ENCODE assay signal across 9 cellular contexts in genomic region chr14:21136024-21136423, GRCh38. TPM values are rescaled to one million over a fixed set of nuclear protein-coding genes. Genes with fewer than 3 reads are reported as not detected.
DNase-seq lines count a peak whose midpoint lies in the region; ATAC-seq and TF ChIP-seq lines count a peak whose summit lies in the region.
"Had no signal": no experiment of that assay in that cellular context is flagged by ENCODE, and none has a peak within 500 bp of the region (broad histone marks: within the 10 kb centered on the region; RNA-seq: fewer than 3 reads in every experiment).

No MANE protein-coding gene starts in this region.

- H3K36me3 ChIP-seq in OCI-LY7 (ENCODE audit: insufficient read depth, low read length) (no peaks in the 10 kb centered on the region), stomach (no peaks in the 10 kb centered on the region)

- H3K27ac ChIP-seq in OCI-LY7 (ENCODE audit: low read depth, low read length, poor library complexity, severe bottlenecking) = no peak overlapping the region
- no peak overlapping the region for H3K27ac ChIP-seq in stomach

- H3K4me3 ChIP-seq in OCI-LY7 (ENCODE audit: low read depth, low read length, poor library complexity, severe bottlenecking) (no peak overlapping the region), fibroblast of mammary gland (ENCODE audit: control insufficient read depth, low read depth, low read length) (no peak overlapping the region), stomach (no peak overlapping the region)

- no peaks in the 10 kb centered on the region for H3K9me2 ChIP-seq in OCI-LY7 (ENCODE audit: insufficient read depth, low read length)

- H3K4me2 ChIP-seq in OCI-LY7 (ENCODE audit: low read length) = no peak overlapping the region

- CTCF ChIA-PET in OCI-LY7 (lab: Charles Lee; ENCODE audit: unreplicated experiment) = no interaction called here

- H2AFZ ChIP-seq in OCI-LY7 (ENCODE audit: low read length) = no peak overlapping the region

- H3K27me3 ChIP-seq in stomach = no peaks in the 10 kb centered on the region

- POLR2A ChIA-PET in OCI-LY7 (lab: Charles Lee) = no interaction called here

- TF ChIP-seq POLR2A in stomach (IDR thresholded peaks at IDR 0.05) = no peak

- H4K20me1 ChIP-seq in OCI-LY7 (ENCODE audit: insufficient read depth, low read length) = no peaks in the 10 kb centered on the region

- H3K9me3 ChIP-seq in OCI-LY7 (ENCODE audit: low read length) (no peaks in the 10 kb centered on the region), stomach (no peaks in the 10 kb centered on the region)

- no TSS peak for BruUV-seq in OCI-LY7 (replicated peaks; lab: Mats Ljungman, UMichigan)

- H3K4me1 ChIP-seq in OCI-LY7 (ENCODE audit: insufficient read depth, low read length, poor library complexity, severe bottlenecking) (no peaks in the 10 kb centered on the region), stomach (no peaks in the 10 kb centered on the region)

- DNase-seq in ACHN (peak; percentile 33), GM13976 (ENCODE audit: low spot score) (peak; percentile 60), OCI-LY7 (ENCODE audit: low spot score) (peak; percentile 50), fibroblast of mammary gland (ENCODE audit: low read depth) (peak; percentile 34), stomach (no peak), putamen (ENCODE audit: low spot score) (no peak)

- TF ChIP-seq CTCF in GM13976 (IDR thresholded peaks at IDR 0.05; ENCODE audit: borderline replicate concordance, control extremely low read depth, extremely low read depth, insufficient read depth, missing control alignments) (peak; percentile 42), OCI-LY7 (conservative IDR thresholded peaks at IDR 0.05; ENCODE audit: low read length) (peak; percentile 95), fibroblast of mammary gland (conservative IDR thresholded peaks at IDR 0.05; ENCODE audit: control insufficient read depth, insufficient read depth, low read depth, low read length) (peak; percentile 68), stomach (IDR thresholded peaks at IDR 0.05) (peak in 4 of 7 experiments; percentile 23 to 65 (median 38))

- ATAC-seq in HG03342 (IDR thresholded peaks at IDR 0.05; ENCODE audit: unreplicated experiment) (no peak), HG02885 (IDR thresholded peaks at IDR 0.05; ENCODE audit: poor library complexity, unreplicated experiment) (no peak)

- WGBS in stomach, 5 donors = 4 to 22% (median 18%) methylated on average over 1 of the region's 1 CpG

- intact Hi-C loops in OCI-LY7 (cut with micrococcal nuclease; ENCODE audit: unreplicated experiment) = no loop called here
- intact Hi-C loops in stomach (cut with DNase I; ENCODE audit: low total_unique reads) = no loop called here

- TF ChIP-seq EP300 in stomach (IDR thresholded peaks at IDR 0.05) = no peak

- in situ Hi-C loops in ACHN (cut with HindIII; ENCODE audit: low pct_ligation_motif_present, low pct_unique_long_range_greater_than_20kb, low sequenced_read_pairs) = no loop called here
- in situ Hi-C loops in GM13976 (cut with MboI; ENCODE audit: low sequenced_read_pairs, unreplicated experiment) = no loop called here

- no peaks in the 10 kb centered on the region for H3K79me2 ChIP-seq in OCI-LY7 (ENCODE audit: insufficient read depth, low read depth, low read length)

RNA-seq across cellular contexts. Expression of gene OR5AU1, which starts 19.8 kb away (rescaled TPM):
- not detected in 2 replicates for total RNA-seq in OCI-LY7 (2014; rRNA removed; shearing (Covaris generic))
- total RNA-seq in OCI-LY7 (2022) (not detected in 2 replicates), stomach (under 1 TPM in 1 of 5 donors, not detected in 4; under 0.01 TPM)
- not detected for polyA plus RNA-seq in stomach
- polyA plus RNA-seq: adipose tissue had no signal

RNA-seq across cellular contexts. Expression of gene TMEM253, which starts 35.2 kb away (rescaled TPM):
- total RNA-seq in OCI-LY7 (2014; rRNA removed; shearing (Covaris generic)) = 1.2 TPM in 1 of 2 replicates, not detected in the other
- total RNA-seq in OCI-LY7 (2022) (0.88 and 0.89 TPM in 2 replicates), stomach (1 to 10 TPM in 2 of 5 donors, under 1 TPM in 1, not detected in 2; 0.43 to 8.1 (median 1.1) TPM)
- polyA plus RNA-seq in stomach = 1 to 10 TPM in 2 of 3 donors, under 1 TPM in 1; 0.56 to 1.7 (median 1.1) TPM

RNA-seq across cellular contexts. Expression of gene ZNF219, which starts 37.6 kb away (rescaled TPM):
- total RNA-seq in OCI-LY7 (2014; rRNA removed; shearing (Covaris generic)) = 5.2 and 9.8 TPM in 2 replicates
- total RNA-seq in OCI-LY7 (2022) = 13.2 and 15.5 TPM in 2 replicates
- 100 to 1,000 TPM in 1 of 5 donors, 10 to 100 TPM in 4; 11.4 to 240 (median 27.8) TPM for total RNA-seq in stomach
- 10 to 100 TPM; 15.4 to 28.4 (median 22.6) TPM for polyA plus RNA-seq in stomach

Comparison
In these comparisons a context has a peak if more than half of its experiments do, and no peak if none do; other contexts are left out.
1. DNase-seq: peak in ACHN (single experiment), GM13976 (single experiment), OCI-LY7 (single experiment) and fibroblast of mammary gland (single experiment); none in stomach (single experiment) and putamen (single experiment).
2. CTCF ChIP-seq: peak in every context shown above with its lines; median percentile 95 in OCI-LY7; 68 in fibroblast of mammary gland; 42 in GM13976; 38 in stomach.